Comparison of ENCODE assay signal across 19 cellular contexts in genomic region chr20:41426976-41427375, GRCh38.
DNase-seq lines count a peak whose midpoint lies in the region; ATAC-seq and TF ChIP-seq lines count a peak whose summit lies in the region.
"Had no signal": no experiment of that assay in that cellular context is flagged by ENCODE, and none has a peak within 500 bp of the region (broad histone marks: within the 10 kb centered on the region; RNA-seq: fewer than 3 reads in every experiment).

No MANE protein-coding gene starts in this region.

- peak overlapping the region; percentile 85 for H3K27ac Mint-ChIP-seq in neural crest cell (ENCODE audit: unreplicated experiment)

- H3K4me3 ChIP-seq in cardiac muscle cell (no peak overlapping the region), esophagus muscularis mucosa (no peak overlapping the region)
- H3K4me3 ChIP-seq: BLaER1 treated with 17β-estradiol and CSF1 and Interleukin-3, amounts not matched to agents 10 nM and 100 nM had no signal

- H3K4me3 Mint-ChIP-seq in neural crest cell: no peak overlapping the region

- WGBS in esophagus muscularis mucosa: 86% methylated on average over 8 of the region's 8 CpGs

- TF ChIP-seq CTCF in cardiac muscle cell (IDR thresholded peaks at IDR 0.05; ENCODE audit: low read depth, low read length) (no peak), esophagus muscularis mucosa (IDR thresholded peaks at IDR 0.05) (no peak), neural crest cell (conservative IDR thresholded peaks at IDR 0.05) (no peak), omental fat pad (IDR thresholded peaks at IDR 0.05) (no peak)

- H3K36me3 ChIP-seq in cardiac muscle cell: peaks cover 45% of the 10 kb centered on the region
- peaks cover 20 to 64% (median 40%) of the 10 kb centered on the region in 4 donors for H3K36me3 ChIP-seq in esophagus muscularis mucosa

- H3K9me3 Mint-ChIP-seq in neural crest cell: no peaks in the 10 kb centered on the region

- DNase-seq in cardiac muscle cell (ENCODE audit: low read depth in 1 of 2, low spot score in 1 of 2) (no peak), left cardiac atrium (no peak), OCI-M1 (lab: John Stamatoyannopoulos, UW) (peak; percentile 22), esophagus muscularis mucosa (ENCODE audit: extremely low spot score) (no peak), neural crest cell (ENCODE audit: low read depth, low spot score) (no peak), NCI-H1436 treated with DMSO at 0.1 percent for 48 hours (lab: John Stamatoyannopoulos, UW) (no peak), DMS153 (lab: John Stamatoyannopoulos, UW) (no peak), omental fat pad (ENCODE audit: low spot score) (no peak)
- DNase-seq: DMS79 treated with DMSO at 0.1 percent for 48 hours, MV-4-11, NCI-H1417, NCI-H1930, NCI-H226, NCI-H524, NCI-H82, RPMI8226, SHP77 treated with DMSO at 0.1 percent for 48 hours had no signal

- peaks cover 8% of the 10 kb centered on the region for H3K4me1 Mint-ChIP-seq in neural crest cell

- TF ChIP-seq POLR2A in esophagus muscularis mucosa (IDR thresholded peaks at IDR 0.05; ENCODE audit: low read depth): no peak

- H3K4me1 ChIP-seq in cardiac muscle cell (ENCODE audit: low read depth): no peaks in the 10 kb centered on the region
- peaks cover 7 to 53% (median 35%) of the 10 kb centered on the region in 4 donors for H3K4me1 ChIP-seq in esophagus muscularis mucosa

- peaks cover 35% of the 10 kb centered on the region for H3K36me3 Mint-ChIP-seq in neural crest cell (ENCODE audit: low read depth)

- intact Hi-C loops in left cardiac atrium (cut with DNase I) (no loop called here), esophagus muscularis mucosa (cut with DNase I) (no loop called here)

- no peaks in the 10 kb centered on the region for H3K27me3 Mint-ChIP-seq in neural crest cell (ENCODE audit: low read depth)

- TF ChIP-seq EP300 in esophagus muscularis mucosa (IDR thresholded peaks at IDR 0.05): no peak

- H3K9me3 ChIP-seq in cardiac muscle cell (ENCODE audit: low read depth) (no peaks in the 10 kb centered on the region), esophagus muscularis mucosa (no peaks in the 10 kb centered on the region)
- H3K9me3 ChIP-seq: BLaER1 treated with 17β-estradiol and CSF1 and Interleukin-3, amounts not matched to agents 10 nM and 100 nM had no signal

- H3K27ac ChIP-seq in cardiac muscle cell (peak overlapping the region; percentile 43), esophagus muscularis mucosa (replicated peaks in 1 of 4) (peak overlapping the region; percentile 54 to 70 (median 60))
- H3K27ac ChIP-seq: BLaER1 treated with 17β-estradiol and CSF1 and Interleukin-3, amounts not matched to agents 10 nM and 100 nM; KMS-11 had no signal

- no peak for ATAC-seq in left cardiac atrium
- no peak for ATAC-seq in omental fat pad (ENCODE audit: low FRiP score)

- H3K27me3 ChIP-seq in cardiac muscle cell: no peaks in the 10 kb centered on the region
- H3K27me3 ChIP-seq in esophagus muscularis mucosa: no peaks in the 10 kb centered on the region
- H3K27me3 ChIP-seq: BLaER1 treated with 17β-estradiol and CSF1 and Interleukin-3, amounts not matched to agents 10 nM and 100 nM had no signal
